1 cellular context compared by ENCODE assay signal in genomic region chr1:110338200-110339039, GRCh38.
TF ChIP-seq lines count a peak whose summit lies in the region.

No MANE protein-coding gene starts in this region.

TF ChIP-seq in GM12878, 131 proteins besides CTCF, POLR2A, EP300 and RAD21 (continued from another document and continues in another):
- TF ChIP-seq BRCA1 (IDR thresholded peaks at IDR 0.05; ENCODE audit: low read depth, low read length): peak; percentile 98
- TF ChIP-seq KAT2A (conservative IDR thresholded peaks at IDR 0.05; ENCODE audit: control insufficient read depth, low read depth, low read length): no peak
- TF ChIP-seq MAX (IDR thresholded peaks at IDR 0.05; ENCODE audit: low read depth, low read length): peak; percentile 87
- TF ChIP-seq SIX5 (IDR thresholded peaks at IDR 0.05; ENCODE audit: low read depth, low read length, severe bottlenecking): no peak
- TF ChIP-seq NFXL1 (IDR thresholded peaks at IDR 0.05; ENCODE audit: borderline replicate concordance): no peak
- TF ChIP-seq TAF1 (IDR thresholded peaks at IDR 0.05; ENCODE audit: borderline replicate concordance, low read depth, low read length): peak; percentile 73; the same call in 1 of the 2 replicates
- TF ChIP-seq, protein P1, sequence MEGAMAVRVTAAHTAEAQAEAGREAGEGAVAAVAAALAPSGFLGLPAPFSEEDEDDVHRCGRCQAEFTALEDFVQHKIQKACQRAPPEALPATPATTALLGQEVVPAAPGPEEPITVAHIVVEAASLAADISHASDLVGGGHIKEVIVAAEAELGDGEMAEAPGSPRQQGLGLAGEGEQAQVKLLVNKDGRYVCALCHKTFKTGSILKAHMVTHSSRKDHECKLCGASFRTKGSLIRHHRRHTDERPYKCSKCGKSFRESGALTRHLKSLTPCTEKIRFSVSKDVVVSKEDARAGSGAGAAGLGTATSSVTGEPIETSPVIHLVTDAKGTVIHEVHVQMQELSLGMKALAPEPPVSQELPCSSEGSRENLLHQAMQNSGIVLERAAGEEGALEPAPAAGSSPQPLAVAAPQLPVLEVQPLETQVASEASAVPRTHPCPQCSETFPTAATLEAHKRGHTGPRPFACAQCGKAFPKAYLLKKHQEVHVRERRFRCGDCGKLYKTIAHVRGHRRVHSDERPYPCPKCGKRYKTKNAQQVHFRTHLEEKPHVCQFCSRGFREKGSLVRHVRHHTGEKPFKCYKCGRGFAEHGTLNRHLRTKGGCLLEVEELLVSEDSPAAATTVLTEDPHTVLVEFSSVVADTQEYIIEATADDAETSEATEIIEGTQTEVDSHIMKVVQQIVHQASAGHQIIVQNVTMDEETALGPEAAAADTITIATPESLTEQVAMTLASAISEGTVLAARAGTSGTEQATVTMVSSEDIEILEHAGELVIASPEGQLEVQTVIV (IDR thresholded peaks at IDR 0.05; ENCODE audit: borderline replicate concordance, partially characterized antibody): peak; percentile 80
- peak; percentile 65 for TF ChIP-seq TARDBP (IDR thresholded peaks at IDR 0.05; ENCODE audit: borderline replicate concordance)
- peak; percentile 46 for TF ChIP-seq MYC (IDR thresholded peaks at IDR 0.05; ENCODE audit: insufficient read depth, insufficient read length, insufficient replicate concordance, low read length, severe bottlenecking)
- no peak for TF ChIP-seq CBX3 (IDR thresholded peaks at IDR 0.05; ENCODE audit: borderline replicate concordance, low read depth)
- TF ChIP-seq NR2C1 (IDR thresholded peaks at IDR 0.05): peak; percentile 73
- peak; percentile 91 for TF ChIP-seq MXI1 (IDR thresholded peaks at IDR 0.05; ENCODE audit: low read depth, low read length)
- 0 out of 2 replicates have a peak, but pooled peaks have one; percentile 33 for TF ChIP-seq ZNF592 (IDR thresholded peaks at IDR 0.05)
- TF ChIP-seq RELA (IDR thresholded peaks at IDR 0.05; ENCODE audit: borderline replicate concordance, partially characterized antibody): peak; percentile 28
- no peak for TF ChIP-seq TCF7 (IDR thresholded peaks at IDR 0.05; ENCODE audit: borderline replicate concordance)
- 0 out of 2 replicates have a peak, but pooled peaks have one; percentile 1 for TF ChIP-seq SPI1 (IDR thresholded peaks at IDR 0.05; ENCODE audit: borderline replicate concordance, insufficient read depth, low read depth, low read length)
- peak; percentile 27; the same call in 1 of the 2 replicates for TF ChIP-seq SREBF2 (IDR thresholded peaks at IDR 0.05; ENCODE audit: low read length)
- peak; percentile 32; the same call in 1 of the 2 replicates for TF ChIP-seq SIN3A (IDR thresholded peaks at IDR 0.05; ENCODE audit: low read depth, low read length)
- peak; percentile 41; the same call in 1 of the 2 replicates for TF ChIP-seq HCFC1 (IDR thresholded peaks at IDR 0.05; ENCODE audit: low read length)
- TF ChIP-seq RAD51 (IDR thresholded peaks at IDR 0.05): no peak
- peak; percentile 65 for TF ChIP-seq TBL1XR1 (IDR thresholded peaks at IDR 0.05; ENCODE audit: low read depth, low read length)
- no peak for TF ChIP-seq CUX1 (IDR thresholded peaks at IDR 0.05; ENCODE audit: insufficient replicate concordance, low read depth, low read length)
- no peak for TF ChIP-seq TCF3 (IDR thresholded peaks at IDR 0.05; ENCODE audit: borderline replicate concordance, insufficient read depth, low read depth, low read length)
- peak; percentile 81; the same call in 1 of the 2 replicates for TF ChIP-seq GATAD2B (conservative IDR thresholded peaks at IDR 0.05; ENCODE audit: low read depth)
- peak in 1 of 2 experiments; percentile 59; a peak in 1 of 3 replicates for TF ChIP-seq EGR1 (IDR thresholded peaks at IDR 0.05; ENCODE audit: borderline replicate concordance in 1 of 2, low read depth in 2 of 2, low read length in 2 of 2)
- TF ChIP-seq NBN (IDR thresholded peaks at IDR 0.05): peak; percentile 93; the same call in 1 of the 2 replicates
- TF ChIP-seq, protein P2, sequence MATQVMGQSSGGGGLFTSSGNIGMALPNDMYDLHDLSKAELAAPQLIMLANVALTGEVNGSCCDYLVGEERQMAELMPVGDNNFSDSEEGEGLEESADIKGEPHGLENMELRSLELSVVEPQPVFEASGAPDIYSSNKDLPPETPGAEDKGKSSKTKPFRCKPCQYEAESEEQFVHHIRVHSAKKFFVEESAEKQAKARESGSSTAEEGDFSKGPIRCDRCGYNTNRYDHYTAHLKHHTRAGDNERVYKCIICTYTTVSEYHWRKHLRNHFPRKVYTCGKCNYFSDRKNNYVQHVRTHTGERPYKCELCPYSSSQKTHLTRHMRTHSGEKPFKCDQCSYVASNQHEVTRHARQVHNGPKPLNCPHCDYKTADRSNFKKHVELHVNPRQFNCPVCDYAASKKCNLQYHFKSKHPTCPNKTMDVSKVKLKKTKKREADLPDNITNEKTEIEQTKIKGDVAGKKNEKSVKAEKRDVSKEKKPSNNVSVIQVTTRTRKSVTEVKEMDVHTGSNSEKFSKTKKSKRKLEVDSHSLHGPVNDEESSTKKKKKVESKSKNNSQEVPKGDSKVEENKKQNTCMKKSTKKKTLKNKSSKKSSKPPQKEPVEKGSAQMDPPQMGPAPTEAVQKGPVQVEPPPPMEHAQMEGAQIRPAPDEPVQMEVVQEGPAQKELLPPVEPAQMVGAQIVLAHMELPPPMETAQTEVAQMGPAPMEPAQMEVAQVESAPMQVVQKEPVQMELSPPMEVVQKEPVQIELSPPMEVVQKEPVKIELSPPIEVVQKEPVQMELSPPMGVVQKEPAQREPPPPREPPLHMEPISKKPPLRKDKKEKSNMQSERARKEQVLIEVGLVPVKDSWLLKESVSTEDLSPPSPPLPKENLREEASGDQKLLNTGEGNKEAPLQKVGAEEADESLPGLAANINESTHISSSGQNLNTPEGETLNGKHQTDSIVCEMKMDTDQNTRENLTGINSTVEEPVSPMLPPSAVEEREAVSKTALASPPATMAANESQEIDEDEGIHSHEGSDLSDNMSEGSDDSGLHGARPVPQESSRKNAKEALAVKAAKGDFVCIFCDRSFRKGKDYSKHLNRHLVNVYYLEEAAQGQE (IDR thresholded peaks at IDR 0.05; ENCODE audit: low read depth, low read length): no peak
- TF ChIP-seq PKNOX1 (IDR thresholded peaks at IDR 0.05): no peak
- TF ChIP-seq, protein P3, sequence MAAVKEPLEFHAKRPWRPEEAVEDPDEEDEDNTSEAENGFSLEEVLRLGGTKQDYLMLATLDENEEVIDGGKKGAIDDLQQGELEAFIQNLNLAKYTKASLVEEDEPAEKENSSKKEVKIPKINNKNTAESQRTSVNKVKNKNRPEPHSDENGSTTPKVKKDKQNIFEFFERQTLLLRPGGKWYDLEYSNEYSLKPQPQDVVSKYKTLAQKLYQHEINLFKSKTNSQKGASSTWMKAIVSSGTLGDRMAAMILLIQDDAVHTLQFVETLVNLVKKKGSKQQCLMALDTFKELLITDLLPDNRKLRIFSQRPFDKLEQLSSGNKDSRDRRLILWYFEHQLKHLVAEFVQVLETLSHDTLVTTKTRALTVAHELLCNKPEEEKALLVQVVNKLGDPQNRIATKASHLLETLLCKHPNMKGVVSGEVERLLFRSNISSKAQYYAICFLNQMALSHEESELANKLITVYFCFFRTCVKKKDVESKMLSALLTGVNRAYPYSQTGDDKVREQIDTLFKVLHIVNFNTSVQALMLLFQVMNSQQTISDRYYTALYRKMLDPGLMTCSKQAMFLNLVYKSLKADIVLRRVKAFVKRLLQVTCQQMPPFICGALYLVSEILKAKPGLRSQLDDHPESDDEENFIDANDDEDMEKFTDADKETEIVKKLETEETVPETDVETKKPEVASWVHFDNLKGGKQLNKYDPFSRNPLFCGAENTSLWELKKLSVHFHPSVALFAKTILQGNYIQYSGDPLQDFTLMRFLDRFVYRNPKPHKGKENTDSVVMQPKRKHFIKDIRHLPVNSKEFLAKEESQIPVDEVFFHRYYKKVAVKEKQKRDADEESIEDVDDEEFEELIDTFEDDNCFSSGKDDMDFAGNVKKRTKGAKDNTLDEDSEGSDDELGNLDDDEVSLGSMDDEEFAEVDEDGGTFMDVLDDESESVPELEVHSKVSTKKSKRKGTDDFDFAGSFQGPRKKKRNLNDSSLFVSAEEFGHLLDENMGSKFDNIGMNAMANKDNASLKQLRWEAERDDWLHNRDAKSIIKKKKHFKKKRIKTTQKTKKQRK (IDR thresholded peaks at IDR 0.05; ENCODE audit: low read depth, low read length): no peak
- TF ChIP-seq MTA3 (IDR thresholded peaks at IDR 0.05; ENCODE audit: borderline replicate concordance, low read length): no peak
- TF ChIP-seq TCF12 (IDR thresholded peaks at IDR 0.05; ENCODE audit: low read depth, low read length): 0 out of 2 replicates have a peak, but pooled peaks have one; percentile 28
- no peak; the same call in 1 of the 2 replicates for TF ChIP-seq ATF3 (IDR thresholded peaks at IDR 0.05; ENCODE audit: borderline replicate concordance, extremely low read depth, low read depth, low read length)
- TF ChIP-seq BMI1 (IDR thresholded peaks at IDR 0.05; ENCODE audit: borderline replicate concordance): no peak
- no peak for TF ChIP-seq ZSCAN29 (IDR thresholded peaks at IDR 0.05)
- TF ChIP-seq CEBPB (IDR thresholded peaks at IDR 0.05; ENCODE audit: borderline replicate concordance in 1 of 2, low read depth in 2 of 2, low read length in 2 of 2): no peak
- TF ChIP-seq RBBP5 (conservative IDR thresholded peaks at IDR 0.05): no peak
- no peak; the same call in 1 of the 2 replicates for TF ChIP-seq NFIC (IDR thresholded peaks at IDR 0.05; ENCODE audit: low read depth, low read length)
